12 cellular contexts compared by ENCODE assay signal in the genomic region with DNA sequence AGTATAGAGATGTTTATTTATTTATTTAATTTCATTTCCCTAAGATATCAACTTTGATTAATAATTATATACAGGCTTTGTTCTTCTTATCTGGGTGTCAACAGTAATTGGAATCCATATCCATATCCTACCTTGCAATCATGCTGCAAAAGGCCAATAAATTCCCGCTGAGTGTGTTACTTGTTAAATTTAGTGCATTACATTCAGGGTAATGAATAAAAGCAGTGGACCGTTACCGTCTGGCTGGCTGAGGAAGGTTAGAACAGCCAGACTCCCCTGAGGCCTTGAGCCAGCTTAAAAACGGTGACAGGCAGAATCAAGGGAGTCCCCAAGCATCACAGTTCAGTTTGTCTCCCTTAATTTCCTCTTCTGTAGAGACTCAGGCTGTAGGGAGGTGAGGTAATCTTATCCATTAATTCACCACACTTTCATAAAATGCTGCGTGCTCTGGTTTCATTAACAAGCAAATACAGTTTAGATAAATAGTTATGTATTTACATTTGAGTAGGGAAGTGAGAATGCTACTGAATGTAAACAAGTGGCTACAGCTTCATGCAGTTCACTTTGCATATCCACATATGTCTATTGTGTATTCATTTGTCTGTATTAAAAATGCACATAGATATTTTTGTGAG.
A peak's percentile ranks its signal among the peaks of the same experiment; 100 is the strongest.
DNase-seq lines count a peak whose midpoint lies in the region; TF ChIP-seq lines count a peak whose summit lies in the region.
"Had no signal": no experiment of that assay in that cellular context is flagged by ENCODE, and none has a peak within 500 bp of the region (broad histone marks: within the 10 kb centered on the region; RNA-seq: fewer than 3 reads in every experiment).

No MANE protein-coding gene starts in this region.

- no peak overlapping the region for H3K4me3 ChIP-seq in lower leg skin (ENCODE audit: low read depth, poor library complexity, severe bottlenecking)

- 70 to 81% methylated on average over 5 of the region's 5 CpGs for WGBS in lower leg skin, 2 donors

- in situ Hi-C loops in Caki2 (cut with HindIII; ENCODE audit: low pct_unique_long_range_greater_than_20kb, low sequenced_read_pairs) = no loop called here

- CTCF ChIA-PET in HEK293T (lab: Yijun Ruan, JAX) = no interaction called here

- DNase-seq in Caki2 (ENCODE audit: low read depth) (peak; percentile 10), HEK293T (ENCODE audit: extremely low spot score) (peak; percentile 37), NCI-H345 treated with DMSO at 0.1 percent for 48 hours (lab: John Stamatoyannopoulos, UW; ENCODE audit: unreplicated experiment) (peak; percentile 53), left kidney (ENCODE audit: low read depth, low spot score) (peak; percentile 82), lower leg skin (ENCODE audit: low spot score in 2 of 2) (no peak), dermis blood vessel endothelial cell (no peak)
- no peak for DNase-seq in activated CD4-positive, alpha-beta T cell treated with anti-CD3 and anti-CD28 coated beads, Interleukin-2, amount 50 U/mL, for 1 hour
- DNase-seq: activated CD8-positive, alpha-beta T cell treated with anti-CD3 and anti-CD28 coated beads, Interleukin-2, amount 10 ng/mL, durations not matched to agents 7 days and 5 days; EL; foreskin keratinocyte; mammary epithelial cell; stimulated activated CD4-positive, alpha-beta T cell treated with anti-CD3 and anti-CD28 coated beads, Interleukin-1b, Interleukin-23, amount 100 ng/mL, for 48 hours had no signal

- POLR2A ChIA-PET in HEK293T (lab: Yijun Ruan, JAX) = no interaction called here

- intact Hi-C loops in lower leg skin (cut with DNase I; ENCODE audit: low total_unique reads) = no loop called here

- no peak for TF ChIP-seq CTCF in lower leg skin (IDR thresholded peaks at IDR 0.05)

- no peak for TF ChIP-seq POLR2A in lower leg skin (IDR thresholded peaks at IDR 0.05)

TF ChIP-seq in HEK293T, 16 proteins besides CTCF, POLR2A, EP300 and RAD21:
- TF ChIP-seq SP1 (IDR thresholded peaks at IDR 0.05) = no peak
- TF ChIP-seq ZNF384 (IDR thresholded peaks at IDR 0.05) = no peak
- TF ChIP-seq HDGF (IDR thresholded peaks at IDR 0.05; ENCODE audit: borderline replicate concordance) = no peak
- no peak for TF ChIP-seq LEF1 (IDR thresholded peaks at IDR 0.05; ENCODE audit: borderline replicate concordance)
- TF ChIP-seq CTBP1 (IDR thresholded peaks at IDR 0.05; ENCODE audit: borderline replicate concordance) = no peak
- TF ChIP-seq FOXM1 (IDR thresholded peaks at IDR 0.05; ENCODE audit: borderline replicate concordance) = no peak
- no peak for TF ChIP-seq L3MBTL2 (conservative IDR thresholded peaks at IDR 0.05)
- TF ChIP-seq, protein P1, sequence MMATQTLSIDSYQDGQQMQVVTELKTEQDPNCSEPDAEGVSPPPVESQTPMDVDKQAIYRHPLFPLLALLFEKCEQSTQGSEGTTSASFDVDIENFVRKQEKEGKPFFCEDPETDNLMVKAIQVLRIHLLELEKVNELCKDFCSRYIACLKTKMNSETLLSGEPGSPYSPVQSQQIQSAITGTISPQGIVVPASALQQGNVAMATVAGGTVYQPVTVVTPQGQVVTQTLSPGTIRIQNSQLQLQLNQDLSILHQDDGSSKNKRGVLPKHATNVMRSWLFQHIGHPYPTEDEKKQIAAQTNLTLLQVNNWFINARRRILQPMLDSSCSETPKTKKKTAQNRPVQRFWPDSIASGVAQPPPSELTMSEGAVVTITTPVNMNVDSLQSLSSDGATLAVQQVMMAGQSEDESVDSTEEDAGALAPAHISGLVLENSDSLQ (IDR thresholded peaks at IDR 0.05) = no peak
- no peak for TF ChIP-seq SUZ12 (IDR thresholded peaks at IDR 0.05)
- TF ChIP-seq NFRKB (IDR thresholded peaks at IDR 0.05) = no peak
- TF ChIP-seq FOXK2 (IDR thresholded peaks at IDR 0.05) = no peak
- no peak for TF ChIP-seq BHLHE40 (IDR thresholded peaks at IDR 0.05; ENCODE audit: borderline replicate concordance)
- TF ChIP-seq ARNT (IDR thresholded peaks at IDR 0.05) = no peak
- no peak for TF ChIP-seq ELF4 (IDR thresholded peaks at IDR 0.05)
- no peak for TF ChIP-seq TARDBP (IDR thresholded peaks at IDR 0.05)
- no peak for TF ChIP-seq FOXA1 (IDR thresholded peaks at IDR 0.05)
TF ChIP-seq in HEK293T: peak in this region for 0.

Comparison
In these comparisons a context has a peak if more than half of its experiments do, and no peak if none do; other contexts are left out.
1. DNase-seq: peak in Caki2 (single experiment), HEK293T (single experiment), NCI-H345 treated with DMSO at 0.1 percent for 48 hours (single experiment) and left kidney (single experiment); none in activated CD4-positive, alpha-beta T cell treated with anti-CD3 and anti-CD28 coated beads, Interleukin-2, amount 50 U/mL, for 1 hour (single experiment), lower leg skin (0 of 2) and dermis blood vessel endothelial cell (single experiment).